ENCODE assay signal across 1 cellular context in the genomic region with DNA sequence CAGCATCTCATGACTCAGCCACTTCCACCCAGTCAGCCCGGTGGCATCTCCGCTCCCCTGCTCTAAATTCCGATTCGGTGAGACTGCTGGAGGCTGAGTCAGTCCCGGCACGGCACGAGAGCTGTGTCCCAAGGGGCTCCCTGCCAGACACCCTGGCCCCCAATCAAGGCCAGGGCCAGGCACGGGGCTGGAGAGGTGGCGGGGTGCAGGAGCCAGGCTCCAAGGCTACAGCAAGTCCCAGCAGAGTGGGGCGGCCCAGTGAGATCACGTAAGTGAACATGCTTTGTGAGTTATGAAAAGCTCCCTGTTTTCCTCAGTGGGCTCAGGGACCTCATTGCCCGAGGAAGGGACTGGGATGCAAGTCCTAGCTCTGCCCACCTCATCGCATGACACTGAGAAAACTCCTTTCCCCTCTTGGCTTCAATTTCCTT.
TF ChIP-seq lines count a peak whose summit lies in the region.

No MANE protein-coding gene starts in this region.

TF ChIP-seq in HepG2, 621 proteins besides CTCF, POLR2A, EP300 and RAD21 (continued from another document and continues in another):
- no peak for TF ChIP-seq BCL6 (CRISPR knock-in tag; IDR thresholded peaks at IDR 0.05)
- TF ChIP-seq ZNF615 (CRISPR knock-in tag; IDR thresholded peaks at IDR 0.05; ENCODE audit: borderline replicate concordance) = no peak
- TF ChIP-seq FOSL2 (CRISPR knock-in tag; IDR thresholded peaks at IDR 0.05) = peak; percentile 96
- TF ChIP-seq, protein P1, sequence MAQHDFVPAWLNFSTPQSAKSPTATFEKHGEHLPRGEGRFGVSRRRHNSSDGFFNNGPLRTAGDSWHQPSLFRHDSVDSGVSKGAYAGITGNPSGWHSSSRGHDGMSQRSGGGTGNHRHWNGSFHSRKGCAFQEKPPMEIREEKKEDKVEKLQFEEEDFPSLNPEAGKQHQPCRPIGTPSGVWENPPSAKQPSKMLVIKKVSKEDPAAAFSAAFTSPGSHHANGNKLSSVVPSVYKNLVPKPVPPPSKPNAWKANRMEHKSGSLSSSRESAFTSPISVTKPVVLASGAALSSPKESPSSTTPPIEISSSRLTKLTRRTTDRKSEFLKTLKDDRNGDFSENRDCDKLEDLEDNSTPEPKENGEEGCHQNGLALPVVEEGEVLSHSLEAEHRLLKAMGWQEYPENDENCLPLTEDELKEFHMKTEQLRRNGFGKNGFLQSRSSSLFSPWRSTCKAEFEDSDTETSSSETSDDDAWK (CRISPR knock-in tag; IDR thresholded peaks at IDR 0.05) = no peak
- TF ChIP-seq, protein P2, sequence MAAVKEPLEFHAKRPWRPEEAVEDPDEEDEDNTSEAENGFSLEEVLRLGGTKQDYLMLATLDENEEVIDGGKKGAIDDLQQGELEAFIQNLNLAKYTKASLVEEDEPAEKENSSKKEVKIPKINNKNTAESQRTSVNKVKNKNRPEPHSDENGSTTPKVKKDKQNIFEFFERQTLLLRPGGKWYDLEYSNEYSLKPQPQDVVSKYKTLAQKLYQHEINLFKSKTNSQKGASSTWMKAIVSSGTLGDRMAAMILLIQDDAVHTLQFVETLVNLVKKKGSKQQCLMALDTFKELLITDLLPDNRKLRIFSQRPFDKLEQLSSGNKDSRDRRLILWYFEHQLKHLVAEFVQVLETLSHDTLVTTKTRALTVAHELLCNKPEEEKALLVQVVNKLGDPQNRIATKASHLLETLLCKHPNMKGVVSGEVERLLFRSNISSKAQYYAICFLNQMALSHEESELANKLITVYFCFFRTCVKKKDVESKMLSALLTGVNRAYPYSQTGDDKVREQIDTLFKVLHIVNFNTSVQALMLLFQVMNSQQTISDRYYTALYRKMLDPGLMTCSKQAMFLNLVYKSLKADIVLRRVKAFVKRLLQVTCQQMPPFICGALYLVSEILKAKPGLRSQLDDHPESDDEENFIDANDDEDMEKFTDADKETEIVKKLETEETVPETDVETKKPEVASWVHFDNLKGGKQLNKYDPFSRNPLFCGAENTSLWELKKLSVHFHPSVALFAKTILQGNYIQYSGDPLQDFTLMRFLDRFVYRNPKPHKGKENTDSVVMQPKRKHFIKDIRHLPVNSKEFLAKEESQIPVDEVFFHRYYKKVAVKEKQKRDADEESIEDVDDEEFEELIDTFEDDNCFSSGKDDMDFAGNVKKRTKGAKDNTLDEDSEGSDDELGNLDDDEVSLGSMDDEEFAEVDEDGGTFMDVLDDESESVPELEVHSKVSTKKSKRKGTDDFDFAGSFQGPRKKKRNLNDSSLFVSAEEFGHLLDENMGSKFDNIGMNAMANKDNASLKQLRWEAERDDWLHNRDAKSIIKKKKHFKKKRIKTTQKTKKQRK (IDR thresholded peaks at IDR 0.05; ENCODE audit: low read length) = no peak
- no peak for TF ChIP-seq ZNF614 (CRISPR knock-in tag; IDR thresholded peaks at IDR 0.05; ENCODE audit: borderline replicate concordance)
- TF ChIP-seq XRCC5 (optimal IDR thresholded peaks at IDR 0.05; ENCODE audit: low read length) = peak; percentile 73
- no peak for TF ChIP-seq ZNF354B (CRISPR knock-in tag; IDR thresholded peaks at IDR 0.05)
- no peak for TF ChIP-seq GPN1 (CRISPR knock-in tag; IDR thresholded peaks at IDR 0.05; ENCODE audit: borderline replicate concordance)
- TF ChIP-seq PHF8 (CRISPR knock-in tag; IDR thresholded peaks at IDR 0.05) = no peak
- TF ChIP-seq SP2 (CRISPR knock-in tag; IDR thresholded peaks at IDR 0.05) = no peak
- peak; percentile 25; the same call in 1 of the 2 replicates for TF ChIP-seq RXRB (CRISPR knock-in tag; IDR thresholded peaks at IDR 0.05; ENCODE audit: borderline replicate concordance)
- no peak for TF ChIP-seq ZNF556 (CRISPR knock-in tag; IDR thresholded peaks at IDR 0.05; ENCODE audit: borderline replicate concordance)
- no peak for TF ChIP-seq HNRNPK (IDR thresholded peaks at IDR 0.05; ENCODE audit: low read depth, low read length, poor library complexity, severe bottlenecking)
- no peak for TF ChIP-seq ZNF562 (CRISPR knock-in tag; IDR thresholded peaks at IDR 0.05; ENCODE audit: borderline replicate concordance)
- TF ChIP-seq SMAD1 (CRISPR knock-in tag; IDR thresholded peaks at IDR 0.05; ENCODE audit: borderline replicate concordance, low read depth) = no peak
- TF ChIP-seq SMARCC2 (IDR thresholded peaks at IDR 0.05) = no peak
- TF ChIP-seq SMC3 (IDR thresholded peaks at IDR 0.05; ENCODE audit: low read length) = no peak
- no peak for TF ChIP-seq CHD4 (IDR thresholded peaks at IDR 0.05; ENCODE audit: borderline replicate concordance, low read length)
- no peak for TF ChIP-seq ZNF136 (CRISPR knock-in tag; IDR thresholded peaks at IDR 0.05; ENCODE audit: low read depth)
- no peak for TF ChIP-seq ZNF24 (IDR thresholded peaks at IDR 0.05)
- TF ChIP-seq, protein P3, sequence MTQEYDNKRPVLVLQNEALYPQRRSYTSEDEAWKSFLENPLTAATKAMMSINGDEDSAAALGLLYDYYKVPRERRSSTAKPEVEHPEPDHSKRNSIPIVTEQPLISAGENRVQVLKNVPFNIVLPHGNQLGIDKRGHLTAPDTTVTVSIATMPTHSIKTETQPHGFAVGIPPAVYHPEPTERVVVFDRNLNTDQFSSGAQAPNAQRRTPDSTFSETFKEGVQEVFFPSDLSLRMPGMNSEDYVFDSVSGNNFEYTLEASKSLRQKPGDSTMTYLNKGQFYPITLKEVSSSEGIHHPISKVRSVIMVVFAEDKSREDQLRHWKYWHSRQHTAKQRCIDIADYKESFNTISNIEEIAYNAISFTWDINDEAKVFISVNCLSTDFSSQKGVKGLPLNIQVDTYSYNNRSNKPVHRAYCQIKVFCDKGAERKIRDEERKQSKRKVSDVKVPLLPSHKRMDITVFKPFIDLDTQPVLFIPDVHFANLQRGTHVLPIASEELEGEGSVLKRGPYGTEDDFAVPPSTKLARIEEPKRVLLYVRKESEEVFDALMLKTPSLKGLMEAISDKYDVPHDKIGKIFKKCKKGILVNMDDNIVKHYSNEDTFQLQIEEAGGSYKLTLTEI (CRISPR knock-in tag; conservative IDR thresholded peaks at IDR 0.05) = no peak
- TF ChIP-seq, protein P4, sequence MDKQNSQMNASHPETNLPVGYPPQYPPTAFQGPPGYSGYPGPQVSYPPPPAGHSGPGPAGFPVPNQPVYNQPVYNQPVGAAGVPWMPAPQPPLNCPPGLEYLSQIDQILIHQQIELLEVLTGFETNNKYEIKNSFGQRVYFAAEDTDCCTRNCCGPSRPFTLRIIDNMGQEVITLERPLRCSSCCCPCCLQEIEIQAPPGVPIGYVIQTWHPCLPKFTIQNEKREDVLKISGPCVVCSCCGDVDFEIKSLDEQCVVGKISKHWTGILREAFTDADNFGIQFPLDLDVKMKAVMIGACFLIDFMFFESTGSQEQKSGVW (CRISPR knock-in tag; IDR thresholded peaks at IDR 0.05; ENCODE audit: borderline replicate concordance) = no peak
- no peak for TF ChIP-seq ZNF589 (CRISPR knock-in tag; conservative IDR thresholded peaks at IDR 0.05)
- no peak for TF ChIP-seq MYNN (CRISPR knock-in tag; IDR thresholded peaks at IDR 0.05; ENCODE audit: low read depth)
- no peak for TF ChIP-seq ZNF567 (CRISPR knock-in tag; IDR thresholded peaks at IDR 0.05; ENCODE audit: borderline replicate concordance)
- no peak for TF ChIP-seq JARID2 (CRISPR knock-in tag; IDR thresholded peaks at IDR 0.05; ENCODE audit: insufficient replicate concordance)
- no peak for TF ChIP-seq ZNF138 (CRISPR knock-in tag; IDR thresholded peaks at IDR 0.05; ENCODE audit: low read depth)
- TF ChIP-seq ZNF546 (CRISPR knock-in tag; conservative IDR thresholded peaks at IDR 0.05) = no peak
- TF ChIP-seq, protein P5, sequence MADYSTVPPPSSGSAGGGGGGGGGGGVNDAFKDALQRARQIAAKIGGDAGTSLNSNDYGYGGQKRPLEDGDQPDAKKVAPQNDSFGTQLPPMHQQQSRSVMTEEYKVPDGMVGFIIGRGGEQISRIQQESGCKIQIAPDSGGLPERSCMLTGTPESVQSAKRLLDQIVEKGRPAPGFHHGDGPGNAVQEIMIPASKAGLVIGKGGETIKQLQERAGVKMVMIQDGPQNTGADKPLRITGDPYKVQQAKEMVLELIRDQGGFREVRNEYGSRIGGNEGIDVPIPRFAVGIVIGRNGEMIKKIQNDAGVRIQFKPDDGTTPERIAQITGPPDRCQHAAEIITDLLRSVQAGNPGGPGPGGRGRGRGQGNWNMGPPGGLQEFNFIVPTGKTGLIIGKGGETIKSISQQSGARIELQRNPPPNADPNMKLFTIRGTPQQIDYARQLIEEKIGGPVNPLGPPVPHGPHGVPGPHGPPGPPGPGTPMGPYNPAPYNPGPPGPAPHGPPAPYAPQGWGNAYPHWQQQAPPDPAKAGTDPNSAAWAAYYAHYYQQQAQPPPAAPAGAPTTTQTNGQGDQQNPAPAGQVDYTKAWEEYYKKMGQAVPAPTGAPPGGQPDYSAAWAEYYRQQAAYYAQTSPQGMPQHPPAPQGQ (CRISPR knock-in tag; IDR thresholded peaks at IDR 0.05; ENCODE audit: borderline replicate concordance) = no peak
- TF ChIP-seq SIN3A (IDR thresholded peaks at IDR 0.05; ENCODE audit: borderline replicate concordance, low read depth, low read length) = no peak
- TF ChIP-seq, protein P6, sequence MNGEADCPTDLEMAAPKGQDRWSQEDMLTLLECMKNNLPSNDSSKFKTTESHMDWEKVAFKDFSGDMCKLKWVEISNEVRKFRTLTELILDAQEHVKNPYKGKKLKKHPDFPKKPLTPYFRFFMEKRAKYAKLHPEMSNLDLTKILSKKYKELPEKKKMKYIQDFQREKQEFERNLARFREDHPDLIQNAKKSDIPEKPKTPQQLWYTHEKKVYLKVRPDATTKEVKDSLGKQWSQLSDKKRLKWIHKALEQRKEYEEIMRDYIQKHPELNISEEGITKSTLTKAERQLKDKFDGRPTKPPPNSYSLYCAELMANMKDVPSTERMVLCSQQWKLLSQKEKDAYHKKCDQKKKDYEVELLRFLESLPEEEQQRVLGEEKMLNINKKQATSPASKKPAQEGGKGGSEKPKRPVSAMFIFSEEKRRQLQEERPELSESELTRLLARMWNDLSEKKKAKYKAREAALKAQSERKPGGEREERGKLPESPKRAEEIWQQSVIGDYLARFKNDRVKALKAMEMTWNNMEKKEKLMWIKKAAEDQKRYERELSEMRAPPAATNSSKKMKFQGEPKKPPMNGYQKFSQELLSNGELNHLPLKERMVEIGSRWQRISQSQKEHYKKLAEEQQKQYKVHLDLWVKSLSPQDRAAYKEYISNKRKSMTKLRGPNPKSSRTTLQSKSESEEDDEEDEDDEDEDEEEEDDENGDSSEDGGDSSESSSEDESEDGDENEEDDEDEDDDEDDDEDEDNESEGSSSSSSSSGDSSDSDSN (CRISPR knock-in tag; IDR thresholded peaks at IDR 0.05) = peak; percentile 16; the same call in 1 of the 2 replicates
- TF ChIP-seq, protein P7, sequence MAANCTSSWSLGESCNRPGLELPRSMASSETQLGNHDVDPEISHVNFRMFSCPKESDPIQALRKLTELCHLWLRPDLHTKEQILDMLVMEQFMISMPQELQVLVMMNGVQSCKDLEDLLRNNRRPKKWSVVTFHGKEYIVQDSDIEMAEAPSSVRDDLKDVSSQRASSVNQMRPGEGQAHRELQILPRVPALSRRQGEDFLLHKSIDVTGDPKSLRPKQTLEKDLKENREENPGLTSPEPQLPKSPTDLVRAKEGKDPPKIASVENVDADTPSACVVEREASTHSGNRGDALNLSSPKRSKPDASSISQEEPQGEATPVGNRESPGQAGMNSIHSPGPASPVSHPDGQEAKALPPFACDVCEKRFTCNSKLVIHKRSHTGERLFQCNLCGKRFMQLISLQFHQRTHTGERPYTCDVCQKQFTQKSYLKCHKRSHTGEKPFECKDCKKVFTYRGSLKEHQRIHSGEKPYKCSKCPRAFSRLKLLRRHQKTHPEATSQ (CRISPR knock-in tag; IDR thresholded peaks at IDR 0.05; ENCODE audit: borderline replicate concordance) = no peak
- TF ChIP-seq, protein P8, sequence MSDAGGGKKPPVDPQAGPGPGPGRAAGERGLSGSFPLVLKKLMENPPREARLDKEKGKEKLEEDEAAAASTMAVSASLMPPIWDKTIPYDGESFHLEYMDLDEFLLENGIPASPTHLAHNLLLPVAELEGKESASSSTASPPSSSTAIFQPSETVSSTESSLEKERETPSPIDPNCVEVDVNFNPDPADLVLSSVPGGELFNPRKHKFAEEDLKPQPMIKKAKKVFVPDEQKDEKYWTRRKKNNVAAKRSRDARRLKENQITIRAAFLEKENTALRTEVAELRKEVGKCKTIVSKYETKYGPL (CRISPR knock-in tag; IDR thresholded peaks at IDR 0.05) = no peak
- TF ChIP-seq MXI1 (IDR thresholded peaks at IDR 0.05; ENCODE audit: borderline replicate concordance, low read depth, low read length) = peak; percentile 23; the same call in 1 of the 3 replicates
- TF ChIP-seq CENPX (CRISPR knock-in tag; IDR thresholded peaks at IDR 0.05) = no peak
- no peak for TF ChIP-seq STAG1 (CRISPR knock-in tag; IDR thresholded peaks at IDR 0.05)
- TF ChIP-seq FOXM1 (CRISPR knock-in tag; IDR thresholded peaks at IDR 0.05) = no peak
- no peak for TF ChIP-seq ZNF33A (CRISPR knock-in tag; IDR thresholded peaks at IDR 0.05; ENCODE audit: borderline replicate concordance)
- TF ChIP-seq, protein P9, sequence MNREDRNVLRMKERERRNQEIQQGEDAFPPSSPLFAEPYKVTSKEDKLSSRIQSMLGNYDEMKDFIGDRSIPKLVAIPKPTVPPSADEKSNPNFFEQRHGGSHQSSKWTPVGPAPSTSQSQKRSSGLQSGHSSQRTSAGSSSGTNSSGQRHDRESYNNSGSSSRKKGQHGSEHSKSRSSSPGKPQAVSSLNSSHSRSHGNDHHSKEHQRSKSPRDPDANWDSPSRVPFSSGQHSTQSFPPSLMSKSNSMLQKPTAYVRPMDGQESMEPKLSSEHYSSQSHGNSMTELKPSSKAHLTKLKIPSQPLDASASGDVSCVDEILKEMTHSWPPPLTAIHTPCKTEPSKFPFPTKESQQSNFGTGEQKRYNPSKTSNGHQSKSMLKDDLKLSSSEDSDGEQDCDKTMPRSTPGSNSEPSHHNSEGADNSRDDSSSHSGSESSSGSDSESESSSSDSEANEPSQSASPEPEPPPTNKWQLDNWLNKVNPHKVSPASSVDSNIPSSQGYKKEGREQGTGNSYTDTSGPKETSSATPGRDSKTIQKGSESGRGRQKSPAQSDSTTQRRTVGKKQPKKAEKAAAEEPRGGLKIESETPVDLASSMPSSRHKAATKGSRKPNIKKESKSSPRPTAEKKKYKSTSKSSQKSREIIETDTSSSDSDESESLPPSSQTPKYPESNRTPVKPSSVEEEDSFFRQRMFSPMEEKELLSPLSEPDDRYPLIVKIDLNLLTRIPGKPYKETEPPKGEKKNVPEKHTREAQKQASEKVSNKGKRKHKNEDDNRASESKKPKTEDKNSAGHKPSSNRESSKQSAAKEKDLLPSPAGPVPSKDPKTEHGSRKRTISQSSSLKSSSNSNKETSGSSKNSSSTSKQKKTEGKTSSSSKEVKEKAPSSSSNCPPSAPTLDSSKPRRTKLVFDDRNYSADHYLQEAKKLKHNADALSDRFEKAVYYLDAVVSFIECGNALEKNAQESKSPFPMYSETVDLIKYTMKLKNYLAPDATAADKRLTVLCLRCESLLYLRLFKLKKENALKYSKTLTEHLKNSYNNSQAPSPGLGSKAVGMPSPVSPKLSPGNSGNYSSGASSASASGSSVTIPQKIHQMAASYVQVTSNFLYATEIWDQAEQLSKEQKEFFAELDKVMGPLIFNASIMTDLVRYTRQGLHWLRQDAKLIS (CRISPR knock-in tag; IDR thresholded peaks at IDR 0.05) = no peak
- no peak for TF ChIP-seq HCFC1 (IDR thresholded peaks at IDR 0.05; ENCODE audit: low read depth, low read length)
- TF ChIP-seq FOXK2 (IDR thresholded peaks at IDR 0.05) = no peak
- TF ChIP-seq, protein P10, sequence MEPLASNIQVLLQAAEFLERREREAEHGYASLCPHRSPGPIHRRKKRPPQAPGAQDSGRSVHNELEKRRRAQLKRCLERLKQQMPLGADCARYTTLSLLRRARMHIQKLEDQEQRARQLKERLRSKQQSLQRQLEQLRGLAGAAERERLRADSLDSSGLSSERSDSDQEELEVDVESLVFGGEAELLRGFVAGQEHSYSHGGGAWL (CRISPR knock-in tag; IDR thresholded peaks at IDR 0.05) = no peak
- TF ChIP-seq PHB2 (IDR thresholded peaks at IDR 0.05; ENCODE audit: partially characterized antibody) = no peak
- TF ChIP-seq, protein P11, sequence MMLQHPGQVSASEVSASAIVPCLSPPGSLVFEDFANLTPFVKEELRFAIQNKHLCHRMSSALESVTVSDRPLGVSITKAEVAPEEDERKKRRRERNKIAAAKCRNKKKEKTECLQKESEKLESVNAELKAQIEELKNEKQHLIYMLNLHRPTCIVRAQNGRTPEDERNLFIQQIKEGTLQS (CRISPR knock-in tag; IDR thresholded peaks at IDR 0.05) = peak; percentile 73
